4 cellular contexts compared by ENCODE assay signal in the genomic region with DNA sequence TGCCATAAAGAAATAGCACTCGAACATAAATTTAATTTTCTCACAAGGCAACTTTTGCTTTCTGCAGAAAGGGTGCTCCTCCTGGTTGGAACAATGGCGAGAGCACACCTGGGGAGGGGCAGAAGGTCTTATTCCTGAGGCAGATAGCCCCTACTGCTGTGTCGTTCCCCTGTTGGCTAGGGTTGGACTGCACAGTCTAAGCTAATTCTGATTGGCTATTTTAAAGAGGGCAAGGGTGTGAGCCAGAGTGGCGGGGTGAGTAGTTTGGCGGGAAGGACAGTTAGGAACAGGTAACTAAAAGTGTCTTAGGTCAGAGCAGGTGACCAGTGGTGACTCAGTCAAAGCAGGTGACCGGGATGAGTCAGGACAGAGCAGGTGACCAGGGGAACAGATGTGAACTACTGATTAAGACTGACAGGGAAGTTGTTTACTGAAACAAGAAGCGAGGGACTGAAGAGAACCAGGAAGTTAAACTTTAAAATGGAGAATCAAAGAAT.
A peak's percentile ranks its signal among the peaks of the same experiment; 100 is the strongest.
TF ChIP-seq lines count a peak whose summit lies in the region.

No MANE protein-coding gene starts in this region.

TF ChIP-seq in A549, 52 proteins besides CTCF, POLR2A, EP300 and RAD21:
- TF ChIP-seq, protein P1, sequence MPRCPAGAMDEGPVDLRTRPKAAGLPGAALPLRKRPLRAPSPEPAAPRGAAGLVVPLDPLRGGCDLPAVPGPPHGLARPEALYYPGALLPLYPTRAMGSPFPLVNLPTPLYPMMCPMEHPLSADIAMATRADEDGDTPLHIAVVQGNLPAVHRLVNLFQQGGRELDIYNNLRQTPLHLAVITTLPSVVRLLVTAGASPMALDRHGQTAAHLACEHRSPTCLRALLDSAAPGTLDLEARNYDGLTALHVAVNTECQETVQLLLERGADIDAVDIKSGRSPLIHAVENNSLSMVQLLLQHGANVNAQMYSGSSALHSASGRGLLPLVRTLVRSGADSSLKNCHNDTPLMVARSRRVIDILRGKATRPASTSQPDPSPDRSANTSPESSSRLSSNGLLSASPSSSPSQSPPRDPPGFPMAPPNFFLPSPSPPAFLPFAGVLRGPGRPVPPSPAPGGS (IDR thresholded peaks at IDR 0.05) = no peak
- TF ChIP-seq EHMT2 (IDR thresholded peaks at IDR 0.05; ENCODE audit: low read depth) (no peak), FOSL2 (IDR thresholded peaks at IDR 0.05) (no peak), FOSL2 (CRISPR knock-in tag; IDR thresholded peaks at IDR 0.05) (peak; percentile 30; the same call in 1 of the 2 replicates)

TF ChIP-seq in HCT116, 20 proteins besides CTCF, POLR2A, EP300 and RAD21:
- TF ChIP-seq SP1 (IDR thresholded peaks at IDR 0.05; ENCODE audit: low read depth) (peak; percentile 44; the same call in 1 of the 2 replicates), JUND (IDR thresholded peaks at IDR 0.05) (peak; percentile 69; the same call in 1 of the 2 replicates), YY1 (IDR thresholded peaks at IDR 0.05; ENCODE audit: extremely low read depth, insufficient replicate concordance, low read depth, low read length) (no peak), FOSL1 (IDR thresholded peaks at IDR 0.05; ENCODE audit: low read depth) (peak; percentile 81), EZH2 (IDR thresholded peaks at IDR 0.05) (no peak), ELF1 (IDR thresholded peaks at IDR 0.05; ENCODE audit: borderline replicate concordance, low read depth) (no peak), CBX3 (IDR thresholded peaks at IDR 0.05; ENCODE audit: low read depth) (peak; percentile 85; the same call in 1 of the 2 replicates)
- TF ChIP-seq, protein P2, sequence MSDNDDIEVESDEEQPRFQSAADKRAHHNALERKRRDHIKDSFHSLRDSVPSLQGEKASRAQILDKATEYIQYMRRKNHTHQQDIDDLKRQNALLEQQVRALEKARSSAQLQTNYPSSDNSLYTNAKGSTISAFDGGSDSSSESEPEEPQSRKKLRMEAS (IDR thresholded peaks at IDR 0.05) = peak; percentile 50; the same call in 1 of the 2 replicates

TF ChIP-seq in K562, 482 proteins besides CTCF, POLR2A, EP300 and RAD21 (continues in another document):
- TF ChIP-seq BRD4 (IDR thresholded peaks at IDR 0.05) (no peak), MTA2 (IDR thresholded peaks at IDR 0.05; ENCODE audit: low read depth) (peak; percentile 64), TARDBP (IDR thresholded peaks at IDR 0.05) (no peak), XRCC4 (IDR thresholded peaks at IDR 0.05; ENCODE audit: extremely low read depth, insufficient read depth, insufficient read length) (no peak), NFRKB (IDR thresholded peaks at IDR 0.05; ENCODE audit: low read depth) (no peak), SIN3B (IDR thresholded peaks at IDR 0.05; ENCODE audit: low read depth) (no peak), ZNF316 (IDR thresholded peaks at IDR 0.05) (no peak), ZNF384 (IDR thresholded peaks at IDR 0.05; ENCODE audit: low read depth, low read length) (no peak), BCOR (IDR thresholded peaks at IDR 0.05) (no peak), TBL1XR1 (IDR thresholded peaks at IDR 0.05; ENCODE audit: low read length in 2 of 2) (no peak), ZKSCAN3 (CRISPR knock-in tag; IDR thresholded peaks at IDR 0.05) (no peak), PURB (CRISPR knock-in tag; IDR thresholded peaks at IDR 0.05; ENCODE audit: low read depth) (no peak)
- TF ChIP-seq, protein P3, sequence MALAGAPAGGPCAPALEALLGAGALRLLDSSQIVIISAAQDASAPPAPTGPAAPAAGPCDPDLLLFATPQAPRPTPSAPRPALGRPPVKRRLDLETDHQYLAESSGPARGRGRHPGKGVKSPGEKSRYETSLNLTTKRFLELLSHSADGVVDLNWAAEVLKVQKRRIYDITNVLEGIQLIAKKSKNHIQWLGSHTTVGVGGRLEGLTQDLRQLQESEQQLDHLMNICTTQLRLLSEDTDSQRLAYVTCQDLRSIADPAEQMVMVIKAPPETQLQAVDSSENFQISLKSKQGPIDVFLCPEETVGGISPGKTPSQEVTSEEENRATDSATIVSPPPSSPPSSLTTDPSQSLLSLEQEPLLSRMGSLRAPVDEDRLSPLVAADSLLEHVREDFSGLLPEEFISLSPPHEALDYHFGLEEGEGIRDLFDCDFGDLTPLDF (CRISPR knock-in tag; IDR thresholded peaks at IDR 0.05) = no peak
- TF ChIP-seq, protein P4, sequence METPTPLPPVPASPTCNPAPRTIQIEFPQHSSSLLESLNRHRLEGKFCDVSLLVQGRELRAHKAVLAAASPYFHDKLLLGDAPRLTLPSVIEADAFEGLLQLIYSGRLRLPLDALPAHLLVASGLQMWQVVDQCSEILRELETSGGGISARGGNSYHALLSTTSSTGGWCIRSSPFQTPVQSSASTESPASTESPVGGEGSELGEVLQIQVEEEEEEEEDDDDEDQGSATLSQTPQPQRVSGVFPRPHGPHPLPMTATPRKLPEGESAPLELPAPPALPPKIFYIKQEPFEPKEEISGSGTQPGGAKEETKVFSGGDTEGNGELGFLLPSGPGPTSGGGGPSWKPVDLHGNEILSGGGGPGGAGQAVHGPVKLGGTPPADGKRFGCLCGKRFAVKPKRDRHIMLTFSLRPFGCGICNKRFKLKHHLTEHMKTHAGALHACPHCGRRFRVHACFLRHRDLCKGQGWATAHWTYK (CRISPR knock-in tag; IDR thresholded peaks at IDR 0.05) = no peak
- TF ChIP-seq, protein P5, sequence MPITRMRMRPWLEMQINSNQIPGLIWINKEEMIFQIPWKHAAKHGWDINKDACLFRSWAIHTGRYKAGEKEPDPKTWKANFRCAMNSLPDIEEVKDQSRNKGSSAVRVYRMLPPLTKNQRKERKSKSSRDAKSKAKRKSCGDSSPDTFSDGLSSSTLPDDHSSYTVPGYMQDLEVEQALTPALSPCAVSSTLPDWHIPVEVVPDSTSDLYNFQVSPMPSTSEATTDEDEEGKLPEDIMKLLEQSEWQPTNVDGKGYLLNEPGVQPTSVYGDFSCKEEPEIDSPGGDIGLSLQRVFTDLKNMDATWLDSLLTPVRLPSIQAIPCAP (CRISPR knock-in tag; IDR thresholded peaks at IDR 0.05; ENCODE audit: borderline replicate concordance) = no peak
- TF ChIP-seq, protein P6, sequence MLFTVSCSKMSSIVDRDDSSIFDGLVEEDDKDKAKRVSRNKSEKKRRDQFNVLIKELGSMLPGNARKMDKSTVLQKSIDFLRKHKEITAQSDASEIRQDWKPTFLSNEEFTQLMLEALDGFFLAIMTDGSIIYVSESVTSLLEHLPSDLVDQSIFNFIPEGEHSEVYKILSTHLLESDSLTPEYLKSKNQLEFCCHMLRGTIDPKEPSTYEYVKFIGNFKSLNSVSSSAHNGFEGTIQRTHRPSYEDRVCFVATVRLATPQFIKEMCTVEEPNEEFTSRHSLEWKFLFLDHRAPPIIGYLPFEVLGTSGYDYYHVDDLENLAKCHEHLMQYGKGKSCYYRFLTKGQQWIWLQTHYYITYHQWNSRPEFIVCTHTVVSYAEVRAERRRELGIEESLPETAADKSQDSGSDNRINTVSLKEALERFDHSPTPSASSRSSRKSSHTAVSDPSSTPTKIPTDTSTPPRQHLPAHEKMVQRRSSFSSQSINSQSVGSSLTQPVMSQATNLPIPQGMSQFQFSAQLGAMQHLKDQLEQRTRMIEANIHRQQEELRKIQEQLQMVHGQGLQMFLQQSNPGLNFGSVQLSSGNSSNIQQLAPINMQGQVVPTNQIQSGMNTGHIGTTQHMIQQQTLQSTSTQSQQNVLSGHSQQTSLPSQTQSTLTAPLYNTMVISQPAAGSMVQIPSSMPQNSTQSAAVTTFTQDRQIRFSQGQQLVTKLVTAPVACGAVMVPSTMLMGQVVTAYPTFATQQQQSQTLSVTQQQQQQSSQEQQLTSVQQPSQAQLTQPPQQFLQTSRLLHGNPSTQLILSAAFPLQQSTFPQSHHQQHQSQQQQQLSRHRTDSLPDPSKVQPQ (CRISPR knock-in tag; IDR thresholded peaks at IDR 0.05; ENCODE audit: borderline replicate concordance) = no peak

TF ChIP-seq in HepG2, 621 proteins besides CTCF, POLR2A, EP300 and RAD21 (continues in another document):
- TF ChIP-seq, protein P7, sequence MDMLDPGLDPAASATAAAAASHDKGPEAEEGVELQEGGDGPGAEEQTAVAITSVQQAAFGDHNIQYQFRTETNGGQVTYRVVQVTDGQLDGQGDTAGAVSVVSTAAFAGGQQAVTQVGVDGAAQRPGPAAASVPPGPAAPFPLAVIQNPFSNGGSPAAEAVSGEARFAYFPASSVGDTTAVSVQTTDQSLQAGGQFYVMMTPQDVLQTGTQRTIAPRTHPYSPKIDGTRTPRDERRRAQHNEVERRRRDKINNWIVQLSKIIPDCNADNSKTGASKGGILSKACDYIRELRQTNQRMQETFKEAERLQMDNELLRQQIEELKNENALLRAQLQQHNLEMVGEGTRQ (IDR thresholded peaks at IDR 0.05; ENCODE audit: low read depth, low read length) = 0 out of 2 replicates have a peak, but pooled peaks have one; percentile 31
- TF ChIP-seq, protein P7 (CRISPR knock-in tag; IDR thresholded peaks at IDR 0.05; ENCODE audit: borderline replicate concordance) = no peak
- TF ChIP-seq, protein P8, sequence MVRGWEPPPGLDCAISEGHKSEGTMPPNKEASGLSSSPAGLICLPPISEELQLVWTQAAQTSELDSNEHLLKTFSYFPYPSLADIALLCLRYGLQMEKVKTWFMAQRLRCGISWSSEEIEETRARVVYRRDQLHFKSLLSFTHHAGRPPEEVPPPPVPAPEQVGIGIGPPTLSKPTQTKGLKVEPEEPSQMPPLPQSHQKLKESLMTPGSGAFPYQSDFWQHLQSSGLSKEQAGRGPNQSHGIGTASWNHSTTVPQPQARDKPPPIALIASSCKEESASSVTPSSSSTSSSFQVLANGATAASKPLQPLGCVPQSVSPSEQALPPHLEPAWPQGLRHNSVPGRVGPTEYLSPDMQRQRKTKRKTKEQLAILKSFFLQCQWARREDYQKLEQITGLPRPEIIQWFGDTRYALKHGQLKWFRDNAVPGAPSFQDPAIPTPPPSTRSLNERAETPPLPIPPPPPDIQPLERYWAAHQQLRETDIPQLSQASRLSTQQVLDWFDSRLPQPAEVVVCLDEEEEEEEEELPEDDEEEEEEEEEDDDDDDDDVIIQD (CRISPR knock-in tag; IDR thresholded peaks at IDR 0.05; ENCODE audit: low read depth) = peak; percentile 33; the same call in 1 of the 2 replicates
- peak; percentile 94 for TF ChIP-seq FOSL2 (CRISPR knock-in tag; IDR thresholded peaks at IDR 0.05)
- no peak for TF ChIP-seq FOXA1 (IDR thresholded peaks at IDR 0.05)
- TF ChIP-seq FOXA1 (CRISPR knock-in tag; IDR thresholded peaks at IDR 0.05) = 0 out of 2 replicates have a peak, but pooled peaks have one; percentile 7
- 0 out of 2 replicates have a peak, but pooled peaks have one; percentile 23 for TF ChIP-seq JUNB (CRISPR knock-in tag; IDR thresholded peaks at IDR 0.05; ENCODE audit: borderline replicate concordance)
- TF ChIP-seq ZNF562 (CRISPR knock-in tag; IDR thresholded peaks at IDR 0.05; ENCODE audit: borderline replicate concordance) = peak; percentile 66; the same call in 1 of the 2 replicates
- 0 out of 2 replicates have a peak, but pooled peaks have one; percentile 45 for TF ChIP-seq JUN (CRISPR knock-in tag; IDR thresholded peaks at IDR 0.05)
- no peak for TF ChIP-seq PLRG1 (conservative IDR thresholded peaks at IDR 0.05)
- TF ChIP-seq, protein P9, sequence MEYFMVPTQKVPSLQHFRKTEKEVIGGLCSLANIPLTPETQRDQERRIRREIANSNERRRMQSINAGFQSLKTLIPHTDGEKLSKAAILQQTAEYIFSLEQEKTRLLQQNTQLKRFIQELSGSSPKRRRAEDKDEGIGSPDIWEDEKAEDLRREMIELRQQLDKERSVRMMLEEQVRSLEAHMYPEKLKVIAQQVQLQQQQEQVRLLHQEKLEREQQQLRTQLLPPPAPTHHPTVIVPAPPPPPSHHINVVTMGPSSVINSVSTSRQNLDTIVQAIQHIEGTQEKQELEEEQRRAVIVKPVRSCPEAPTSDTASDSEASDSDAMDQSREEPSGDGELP (IDR thresholded peaks at IDR 0.05; ENCODE audit: borderline replicate concordance, low read depth) = peak; percentile 45; the same call in 1 of the 2 replicates
- TF ChIP-seq, protein P10, sequence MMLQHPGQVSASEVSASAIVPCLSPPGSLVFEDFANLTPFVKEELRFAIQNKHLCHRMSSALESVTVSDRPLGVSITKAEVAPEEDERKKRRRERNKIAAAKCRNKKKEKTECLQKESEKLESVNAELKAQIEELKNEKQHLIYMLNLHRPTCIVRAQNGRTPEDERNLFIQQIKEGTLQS (CRISPR knock-in tag; IDR thresholded peaks at IDR 0.05) = 0 out of 2 replicates have a peak, but pooled peaks have one; percentile 29
- TF ChIP-seq BHLHE40 (IDR thresholded peaks at IDR 0.05; ENCODE audit: low read length) = peak; percentile 69
- TF ChIP-seq, protein P11, sequence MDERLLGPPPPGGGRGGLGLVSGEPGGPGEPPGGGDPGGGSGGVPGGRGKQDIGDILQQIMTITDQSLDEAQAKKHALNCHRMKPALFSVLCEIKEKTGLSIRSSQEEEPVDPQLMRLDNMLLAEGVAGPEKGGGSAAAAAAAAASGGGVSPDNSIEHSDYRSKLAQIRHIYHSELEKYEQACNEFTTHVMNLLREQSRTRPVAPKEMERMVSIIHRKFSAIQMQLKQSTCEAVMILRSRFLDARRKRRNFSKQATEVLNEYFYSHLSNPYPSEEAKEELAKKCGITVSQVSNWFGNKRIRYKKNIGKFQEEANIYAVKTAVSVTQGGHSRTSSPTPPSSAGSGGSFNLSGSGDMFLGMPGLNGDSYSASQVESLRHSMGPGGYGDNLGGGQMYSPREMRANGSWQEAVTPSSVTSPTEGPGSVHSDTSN (CRISPR knock-in tag; IDR thresholded peaks at IDR 0.05) = 0 out of 2 replicates have a peak, but pooled peaks have one; percentile 15
- no peak for TF ChIP-seq FOXK2 (IDR thresholded peaks at IDR 0.05)
- TF ChIP-seq POGZ (CRISPR knock-in tag; IDR thresholded peaks at IDR 0.05) = no peak; the same call in 1 of the 2 replicates
- peak; percentile 42; the same call in 1 of the 2 replicates for TF ChIP-seq RAD51 (IDR thresholded peaks at IDR 0.05; ENCODE audit: borderline replicate concordance)
- TF ChIP-seq, protein P12, sequence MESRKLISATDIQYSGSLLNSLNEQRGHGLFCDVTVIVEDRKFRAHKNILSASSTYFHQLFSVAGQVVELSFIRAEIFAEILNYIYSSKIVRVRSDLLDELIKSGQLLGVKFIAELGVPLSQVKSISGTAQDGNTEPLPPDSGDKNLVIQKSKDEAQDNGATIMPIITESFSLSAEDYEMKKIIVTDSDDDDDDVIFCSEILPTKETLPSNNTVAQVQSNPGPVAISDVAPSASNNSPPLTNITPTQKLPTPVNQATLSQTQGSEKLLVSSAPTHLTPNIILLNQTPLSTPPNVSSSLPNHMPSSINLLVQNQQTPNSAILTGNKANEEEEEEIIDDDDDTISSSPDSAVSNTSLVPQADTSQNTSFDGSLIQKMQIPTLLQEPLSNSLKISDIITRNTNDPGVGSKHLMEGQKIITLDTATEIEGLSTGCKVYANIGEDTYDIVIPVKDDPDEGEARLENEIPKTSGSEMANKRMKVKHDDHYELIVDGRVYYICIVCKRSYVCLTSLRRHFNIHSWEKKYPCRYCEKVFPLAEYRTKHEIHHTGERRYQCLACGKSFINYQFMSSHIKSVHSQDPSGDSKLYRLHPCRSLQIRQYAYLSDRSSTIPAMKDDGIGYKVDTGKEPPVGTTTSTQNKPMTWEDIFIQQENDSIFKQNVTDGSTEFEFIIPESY (CRISPR knock-in tag; IDR thresholded peaks at IDR 0.05) = peak; percentile 81
- TF ChIP-seq RARA (CRISPR knock-in tag; IDR thresholded peaks at IDR 0.05) = peak; percentile 35; the same call in 1 of the 2 replicates
